In the genomic region with DNA sequence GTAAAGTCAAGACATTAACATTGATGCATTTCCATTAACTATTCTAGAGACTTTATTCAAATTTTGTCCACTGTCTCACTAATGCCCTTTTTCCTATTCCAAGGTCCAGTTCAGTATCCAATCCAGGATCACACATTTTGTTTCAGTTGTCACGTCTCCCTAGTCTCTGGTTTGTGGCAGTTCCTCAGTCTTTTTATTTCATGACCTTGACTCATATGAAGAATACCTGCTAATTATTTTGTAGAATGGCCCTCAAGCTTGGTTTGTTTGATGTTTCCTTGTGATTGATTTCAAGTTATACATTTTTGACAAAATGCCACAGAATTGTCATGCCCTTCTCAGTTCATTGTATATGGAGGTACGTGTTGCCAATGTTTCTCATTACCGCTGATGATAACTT, we compare ENCODE assay signal across 25 cellular contexts.
"Had no signal": no experiment of that assay in that cellular context is flagged by ENCODE, and none has a peak within 500 bp of the region (broad histone marks: within the 10 kb centered on the region; RNA-seq: fewer than 3 reads in every experiment).

No MANE protein-coding gene starts in this region.

- H3K4me3 ChIP-seq: SK-N-MC had no signal

- ATAC-seq: activated CD8-positive, alpha-beta memory T cell treated with anti-CD3 and anti-CD28 coated beads, Interleukin-2, amount 10 ng/mL, durations not matched to agents 7 days and 5 days; Right ventricle myocardium inferior; T-cell had no signal

- DNase-seq: activated B cell treated with CpG ODN at 0.5 μM for 24 hours; activated CD4-positive, alpha-beta T cell treated with anti-CD3 and anti-CD28 coated beads for 1 hour; activated CD4-positive, alpha-beta T cell treated with anti-CD3 and anti-CD28 coated beads, Interleukin-2, amount 10 ng/mL, durations not matched to agents 24 days and 14 days; activated CD4-positive, alpha-beta T cell treated with anti-CD3 and anti-CD28 coated beads, Interleukin-2, amount 50 U/mL, for 48 hours; activated CD8-positive, alpha-beta memory T cell treated with anti-CD3 and anti-CD28 coated beads, Interleukin-2, amount 10 ng/mL, durations not matched to agents 7 days and 5 days; activated effector memory CD4-positive, alpha-beta T cell treated with Interleukin-2 at 50 U/mL for 16 hours; activated naive CD4-positive, alpha-beta T cell; activated T-cell treated with anti-CD3 and anti-CD28 coated beads, Interleukin-2, amount 50 U/mL, for 24 hours; amygdala; caudate nucleus; KG1; NCI-H1092; NCI-H1417 treated with DMSO at 0.1 percent for 48 hours; NCI-H1694 treated with DMSO at 0.1 percent for 48 hours; NCI-H2029 treated with DMSO at 0.1 percent for 48 hours; NCI-H345; NCI-H510A; NCI-H526 treated with DMSO at 0.1 percent for 48 hours; NCI-H82; T-cell; T-helper 2 cell; T1000 had no signal

- H3K27ac ChIP-seq: SK-N-MC had no signal

- FAIRE-seq: TTC549 had no signal
